30 cellular contexts compared by ENCODE assay signal in the genomic region with DNA sequence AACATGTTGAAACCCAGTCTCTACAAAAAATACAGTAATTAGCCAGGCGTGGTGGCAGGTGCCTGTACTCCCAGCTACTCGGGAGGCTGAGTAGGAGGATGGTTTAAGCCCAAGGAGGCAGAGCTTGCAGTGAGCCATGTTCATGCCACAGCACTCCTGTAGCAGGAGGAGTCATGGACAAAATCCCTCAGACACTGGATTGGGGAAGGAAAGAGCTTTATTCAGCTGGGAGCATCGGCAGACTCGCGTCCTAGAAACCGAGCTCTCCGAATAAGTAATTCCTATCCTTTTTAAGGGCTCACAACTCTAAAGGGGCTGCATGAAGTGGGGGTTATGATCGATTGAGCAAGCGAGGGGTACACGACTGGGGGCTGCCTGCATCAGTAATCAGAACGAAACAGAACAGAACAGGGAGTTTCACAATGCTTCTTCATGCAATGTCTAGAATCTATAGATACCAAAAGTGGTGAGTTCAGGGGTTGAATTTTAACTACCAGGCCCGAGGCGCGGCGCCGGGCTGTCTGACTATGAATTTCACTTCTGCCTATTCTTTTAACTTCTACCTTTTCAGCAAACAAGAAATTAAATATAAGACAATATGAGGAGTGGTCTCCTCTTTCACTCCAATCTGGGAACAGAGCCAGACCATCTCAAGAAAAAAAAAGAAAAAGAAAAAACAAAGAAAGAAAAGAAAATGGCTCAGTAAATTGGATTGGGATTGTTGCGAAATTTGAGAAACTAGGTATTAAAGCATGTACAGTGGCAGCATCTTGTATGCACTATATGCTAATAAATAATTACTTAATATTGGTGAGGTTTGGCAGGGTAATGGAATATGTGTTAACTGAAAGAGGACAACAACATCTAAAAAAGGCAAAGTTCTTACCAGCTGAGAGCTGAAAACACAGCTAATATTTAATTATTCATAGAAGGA. TPM values are rescaled to one million over a fixed set of nuclear protein-coding genes. Genes with fewer than 3 reads are reported as not detected.
A peak's percentile ranks its signal among the peaks of the same experiment; 100 is the strongest.
DNase-seq lines count a peak whose midpoint lies in the region; ATAC-seq, FAIRE-seq and TF ChIP-seq lines count a peak whose summit lies in the region.
"Had no signal": no experiment of that assay in that cellular context is flagged by ENCODE, and none has a peak within 500 bp of the region (broad histone marks: within the 10 kb centered on the region; RNA-seq: fewer than 3 reads in every experiment).

No MANE protein-coding gene starts in this region.

- H3K4me1 ChIP-seq in K562 (replicated peaks in 1 of 2; ENCODE audit: control insufficient read depth in 2 of 2, insufficient read depth in 2 of 2, low read length in 2 of 2) (peaks cover 0 to 11% of the 10 kb centered on the region in 2 experiments; a peak in 3 of 5 replicates), lower lobe of right lung (no peaks in the 10 kb centered on the region)
- H3K4me1 ChIP-seq: adrenal gland, body of pancreas, HAP-1, suprapubic skin, upper lobe of right lung had no signal

- H3K4me2 ChIP-seq in K562 (ENCODE audit: insufficient read depth, low read length), result no peak overlapping the region
- H3K4me2 ChIP-seq: BLaER1 had no signal

- no peaks in the 10 kb centered on the region for H3K9me1 ChIP-seq in K562 (ENCODE audit: control insufficient read depth, insufficient read depth, low read length)

- no peaks in the 10 kb centered on the region for H3K9me3 Mint-ChIP-seq in endothelial cell (ENCODE audit: unreplicated experiment)
- H3K9me3 Mint-ChIP-seq: activated CD4-positive, alpha-beta memory T cell treated with anti-CD3 and anti-CD28 coated beads, Interleukin-2, amount 10 ng/mL, durations not matched to agents 7 days and 5 days; activated naive CD4-positive, alpha-beta T cell treated with anti-CD3 and anti-CD28 coated beads for 36 hours; activated T-helper 1 cell treated with anti-CD3 and anti-CD28 coated beads, Interleukin-12 subunit alpha, Interleukin-12 subunit beta, Interleukin-2, Interleukin-4 antibody, amounts not matched to agents 30 ng/mL and 10 ng/mL and 1 ng/mL, durations not matched to agents 14 hours and 24 hours and 36 hours; central memory CD8-positive, alpha-beta T cell; effector memory CD8-positive, alpha-beta T cell had no signal

- no peaks in the 10 kb centered on the region for H3K4me1 Mint-ChIP-seq in endothelial cell (ENCODE audit: unreplicated experiment)

- DNase-seq in GM18507 (ENCODE audit: extremely low spot score, insufficient read length, low read depth) (no peak), K562 (ENCODE audit: extremely low read depth in 1 of 4, low spot score in 3 of 4) (no peak), lower lobe of right lung (no peak), endothelial cell (ENCODE audit: low spot score) (no peak)
- DNase-seq: activated CD4-positive, alpha-beta memory T cell treated with anti-CD3 and anti-CD28 coated beads, Interleukin-2, amount 10 ng/mL, durations not matched to agents 7 days and 5 days; activated CD4-positive, alpha-beta T cell treated with anti-CD3 and anti-CD28 coated beads for 1 hour; activated CD8-positive, alpha-beta memory T cell treated with anti-CD3 and anti-CD28 coated beads, Interleukin-2, amount 50 U/mL, for 48 hours; activated naive CD4-positive, alpha-beta T cell treated with anti-CD3 and anti-CD28 coated beads for 36 hours; adrenal gland; body of pancreas; effector memory CD8-positive, alpha-beta T cell; erythroblast; KBM-7; mesendoderm; NCI-H1436; NCI-H2081 treated with DMSO at 0.1 percent for 48 hours; right cardiac atrium; stimulated activated CD4-positive, alpha-beta T cell treated with anti-CD3 and anti-CD28 coated beads, Interleukin-1b, Interleukin-23, amount 100 ng/mL, for 48 hours; stimulated activated naive CD4-positive, alpha-beta T cell treated with Interleukin-2 at 50 U/mL for 16 hours; upper lobe of right lung had no signal

- no peaks in the 10 kb centered on the region for H3K36me3 ChIP-seq in K562 (ENCODE audit: control insufficient read depth, insufficient read depth, low read length)
- H3K36me3 ChIP-seq in lower lobe of right lung, result no peaks in the 10 kb centered on the region
- H3K36me3 ChIP-seq: adrenal gland, BLaER1, HAP-1, suprapubic skin, upper lobe of right lung had no signal

- peak; percentile 95 for FAIRE-seq in GM18507 (lab: Jason Lieb, UNC)
- no peak for FAIRE-seq in K562 (lab: Jason Lieb, UNC)

- no peak overlapping the region for H3K27ac Mint-ChIP-seq in endothelial cell (ENCODE audit: unreplicated experiment)
- H3K27ac Mint-ChIP-seq: activated CD4-positive, alpha-beta memory T cell treated with anti-CD3 and anti-CD28 coated beads, Interleukin-2, amount 10 ng/mL, durations not matched to agents 7 days and 5 days; activated naive CD4-positive, alpha-beta T cell treated with anti-CD3 and anti-CD28 coated beads for 36 hours; activated T-helper 1 cell treated with anti-CD3 and anti-CD28 coated beads, Interleukin-12 subunit alpha, Interleukin-12 subunit beta, Interleukin-2, Interleukin-4 antibody, amounts not matched to agents 30 ng/mL and 10 ng/mL and 1 ng/mL, durations not matched to agents 14 hours and 24 hours and 36 hours; effector memory CD8-positive, alpha-beta T cell had no signal

- BruUV-seq in K562 (replicated peaks; lab: Mats Ljungman, UMichigan), result no TSS peak

- H3K4me3 Mint-ChIP-seq in endothelial cell (ENCODE audit: unreplicated experiment), result no peak overlapping the region
- H3K4me3 Mint-ChIP-seq: activated CD4-positive, alpha-beta memory T cell treated with anti-CD3 and anti-CD28 coated beads, Interleukin-2, amount 10 ng/mL, durations not matched to agents 7 days and 5 days; activated naive CD4-positive, alpha-beta T cell treated with anti-CD3 and anti-CD28 coated beads for 36 hours; activated T-helper 1 cell treated with anti-CD3 and anti-CD28 coated beads, Interleukin-12 subunit alpha, Interleukin-12 subunit beta, Interleukin-2, Interleukin-4 antibody, amounts not matched to agents 30 ng/mL and 10 ng/mL and 1 ng/mL, durations not matched to agents 14 hours and 24 hours and 36 hours; central memory CD8-positive, alpha-beta T cell; effector memory CD8-positive, alpha-beta T cell had no signal

- no peaks in the 10 kb centered on the region for H4K20me1 ChIP-seq in K562 (replicated peaks; ENCODE audit: control insufficient read depth, insufficient read depth, low read length)
- H4K20me1 ChIP-seq: BLaER1 had no signal

- H2AFZ ChIP-seq in K562 (ENCODE audit: low read depth, low read length), result peak overlapping the region; percentile 29; the same call in 1 of the 2 replicates

- H3K79me2 ChIP-seq in K562 (ENCODE audit: control insufficient read depth, insufficient read depth, low read length), result no peaks in the 10 kb centered on the region

- POLR2A ChIA-PET in K562 (lab: Yijun Ruan, JAX), result interaction anchor here (0.6 to 0.7 kb wide), 2 partner anchors 32 to 199 kb away, joined by 3 read pairs; no protein-coding TSS in a partner anchor

- TF ChIP-seq POLR2A in K562 (conservative IDR thresholded peaks at IDR 0.05), result no peak

- H3K27me3 ChIP-seq in K562 (ENCODE audit: control insufficient read depth in 2 of 2, insufficient read depth in 2 of 2, low read length in 2 of 2) (no peaks in the 10 kb centered on the region), lower lobe of right lung (ENCODE audit: low read depth) (no peaks in the 10 kb centered on the region)
- H3K27me3 ChIP-seq: adrenal gland, BLaER1, body of pancreas, suprapubic skin, upper lobe of right lung had no signal

- WGBS in K562 (ENCODE audit: insufficient coverage, low coverage, missing lambda C conversion rate), result 68% methylated on average over 17 of the region's 17 CpGs

- no peak for TF ChIP-seq RAD21 in K562 (CRISPR knock-in tag; conservative IDR thresholded peaks at IDR 0.05 in 1 of 2, IDR thresholded peaks at IDR 0.05 in 1 of 2)

- TF ChIP-seq CTCF in K562 (IDR thresholded peaks at IDR 0.05 in 2 of 3, conservative IDR thresholded peaks at IDR 0.05 in 1 of 3; ENCODE audit: insufficient read depth in 2 of 3, low read depth in 1 of 3, low read length in 3 of 3) (no peak), lower lobe of right lung (IDR thresholded peaks at IDR 0.05) (no peak), endothelial cell (IDR thresholded peaks at IDR 0.05; ENCODE audit: unreplicated experiment) (no peak)

- CTCF ChIA-PET in K562 (lab: Yijun Ruan, JAX; ENCODE audit: low intra/inter-chr PET ratio), result no interaction called here

- no peaks in the 10 kb centered on the region for H3K36me3 Mint-ChIP-seq in endothelial cell (ENCODE audit: low read depth, unreplicated experiment)

- H3K9me3 ChIP-seq in K562 (replicated peaks; ENCODE audit: control insufficient read depth, insufficient read depth, low read depth, low read length) (no peaks in the 10 kb centered on the region), lower lobe of right lung (no peaks in the 10 kb centered on the region)
- H3K9me3 ChIP-seq: adrenal gland, body of pancreas, HAP-1, suprapubic skin, upper lobe of right lung had no signal

- H3K27ac ChIP-seq in K562 (ENCODE audit: extremely low read depth, low read depth, low read length), result no peak overlapping the region
- no peak overlapping the region for H3K27ac ChIP-seq in lower lobe of right lung
- H3K27ac ChIP-seq: adrenal gland, BLaER1, body of pancreas, suprapubic skin, upper lobe of right lung had no signal

- no peak overlapping the region for H3K9ac ChIP-seq in K562 (ENCODE audit: insufficient read depth in 1 of 2, low read depth in 2 of 2, low read length in 2 of 2)
- H3K9ac ChIP-seq: BLaER1 had no signal

- H3K4me3 ChIP-seq in K562 (no peak overlapping the region), lower lobe of right lung (no peak overlapping the region)
- H3K4me3 ChIP-seq: adrenal gland, BLaER1, body of pancreas, HAP-1, suprapubic skin, upper lobe of right lung had no signal

- TF ChIP-seq EP300 in K562 (IDR thresholded peaks at IDR 0.05; ENCODE audit: low read length), result no peak

- in situ Hi-C loops in K562 (cut with MboI), result loop anchor here (25.0 kb wide), 1 partner anchor 374 kb away; a partner anchor contains a TSS

- no peaks in the 10 kb centered on the region for H3K27me3 Mint-ChIP-seq in endothelial cell (ENCODE audit: unreplicated experiment)
- H3K27me3 Mint-ChIP-seq: central memory CD8-positive, alpha-beta T cell; effector memory CD8-positive, alpha-beta T cell had no signal

- peak; percentile 54 for ATAC-seq in GM19372 (IDR thresholded peaks at IDR 0.05; ENCODE audit: low read depth, unreplicated experiment)
- peak; percentile 60 for ATAC-seq in HG03460 (IDR thresholded peaks at IDR 0.05; ENCODE audit: unreplicated experiment)
- ATAC-seq in K562, result no peak
- ATAC-seq in lower lobe of right lung, result no peak
- no peak for ATAC-seq in HG03159 (IDR thresholded peaks at IDR 0.05; ENCODE audit: unreplicated experiment)
- ATAC-seq: body of pancreas; effector memory CD8-positive, alpha-beta T cell; left lobe of liver; right cardiac atrium; Right ventricle myocardium inferior; upper lobe of right lung had no signal

- intact Hi-C loops in K562 (cut with micrococcal nuclease) (no loop called here), lower lobe of right lung (cut with DNase I) (no loop called here)

RNA-seq across cellular contexts. Expression of a gene that starts 23.6 kb away (rescaled TPM):
- 23.4 and 44.5 TPM in 2 replicates for total RNA-seq in K562 (2011; cell fraction: chromatin; rRNA removed; ENCODE audit: low replicate concordance)
- total RNA-seq in K562 (2011; cell fraction: nucleolus; rRNA removed), result 13.5 and 15.3 TPM in 2 replicates
- total RNA-seq in K562 (2011; cell fraction: nucleoplasm; rRNA removed), result 28.3 and 34.4 TPM in 2 replicates
- 71.8 and 87.5 TPM in 2 replicates for total RNA-seq in K562 (2014; rRNA removed)
- 134 and 145 TPM in 2 replicates for total RNA-seq in K562 (2014; rRNA removed; fragmentation: Illumina TruSeq; extraction: Trizol)
- 100 and 102 TPM in 2 replicates for total RNA-seq in K562 (2015; rRNA removed; fragmentation: Illumina TruSeq; extraction: Trizol)
- total RNA-seq in K562 (2021), result 78.8 and 79.9 TPM in 2 replicates
- polyA plus RNA-seq in K562 (2011; rRNA removed), result 95.4 and 111 TPM in 2 replicates
- 35.3 and 57.4 TPM in 2 replicates for polyA plus RNA-seq in K562 (2011; cell fraction: cytosol; rRNA removed)
- polyA plus RNA-seq in K562 (2011; cell fraction: nucleus; rRNA removed), result 24.5 and 38.9 TPM in 2 replicates
- 65.4 and 94.0 TPM in 2 replicates for polyA plus RNA-seq in K562 (2012)
- 97.0 and 104 TPM in 2 replicates for polyA plus RNA-seq in K562 (2014; fragmentation: Illumina TruSeq; extraction: Trizol)
- 10 to 100 TPM; 35.4 to 41.1 TPM for polyA plus RNA-seq in K562 (2014; fragmentation: Nextera tagmentation; extraction: Ambion mirVana)
- polyA plus RNA-seq in K562 (2014; rRNA removed), result 92.2 and 94.1 TPM in 2 replicates
- polyA minus RNA-seq in K562 (2011; rRNA and poly(A)+ RNA removed), result 76.2 and 81.4 TPM in 2 replicates
- polyA minus RNA-seq in K562 (2011; cell fraction: cytosol; rRNA and poly(A)+ RNA removed), result 32.2 and 35.4 TPM in 2 replicates
- polyA minus RNA-seq in K562 (2011; cell fraction: nucleus; rRNA and poly(A)+ RNA removed), result 8.2 and 16.9 TPM in 2 replicates
- total RNA-seq in lower lobe of right lung, result 42.9 TPM
- total RNA-seq in endothelial cell (ENCODE audit: unreplicated experiment), result 27.2 TPM

RNA-seq across cellular contexts. Expression of a gene that starts 35.0 kb away (rescaled TPM):
- total RNA-seq in K562 (2011; cell fraction: chromatin; rRNA removed; ENCODE audit: low replicate concordance), result 19.4 and 24.4 TPM in 2 replicates
- total RNA-seq in K562 (2011; cell fraction: nucleolus; rRNA removed), result 28.8 and 31.2 TPM in 2 replicates
- 29.9 and 34.0 TPM in 2 replicates for total RNA-seq in K562 (2011; cell fraction: nucleoplasm; rRNA removed)
- total RNA-seq in K562 (2014; rRNA removed) (52.7 and 60.6 TPM in 2 replicates), K562 (2014; rRNA removed; fragmentation: Illumina TruSeq; extraction: Trizol) (19.9 and 21.5 TPM in 2 replicates), K562 (2015; rRNA removed; fragmentation: Illumina TruSeq; extraction: Trizol) (37.9 and 40.7 TPM in 2 replicates), K562 (2021) (45.4 and 47.8 TPM in 2 replicates), lower lobe of right lung (13.5 TPM), endothelial cell (ENCODE audit: unreplicated experiment) (20.4 TPM)
- polyA plus RNA-seq in K562 (2011; rRNA removed) (45.9 and 47.2 TPM in 2 replicates), K562 (2014; fragmentation: Illumina TruSeq; extraction: Trizol) (29.6 and 40.5 TPM in 2 replicates), K562 (2014; fragmentation: Nextera tagmentation; extraction: Ambion mirVana) (10 to 100 TPM in 1 of 2 experiments, 1 to 10 TPM in 1; 8.8 to 25.2 TPM), K562 (2014; rRNA removed) (51.1 and 59.4 TPM in 2 replicates)
- 54.9 and 75.5 TPM in 2 replicates for polyA plus RNA-seq in K562 (2011; cell fraction: cytosol; rRNA removed)
- polyA plus RNA-seq in K562 (2011; cell fraction: nucleus; rRNA removed), result 31.7 and 32.1 TPM in 2 replicates
- polyA plus RNA-seq in K562 (2012), result 28.3 and 30.1 TPM in 2 replicates
- polyA minus RNA-seq in K562 (2011; rRNA and poly(A)+ RNA removed), result 19.4 and 21.4 TPM in 2 replicates
- polyA minus RNA-seq in K562 (2011; cell fraction: cytosol; rRNA and poly(A)+ RNA removed), result 17.9 and 18.6 TPM in 2 replicates
- 26.0 and 42.1 TPM in 2 replicates for polyA minus RNA-seq in K562 (2011; cell fraction: nucleus; rRNA and poly(A)+ RNA removed)

Comparison
In these comparisons a context has a peak if more than half of its experiments do, and no peak if none do; other contexts are left out.
1. ATAC-seq: peak in GM19372 (single experiment) and HG03460 (single experiment); none in K562 (single experiment), lower lobe of right lung (0 of 2) and HG03159 (single experiment).